8 cellular contexts compared by ENCODE assay signal in the genomic region with DNA sequence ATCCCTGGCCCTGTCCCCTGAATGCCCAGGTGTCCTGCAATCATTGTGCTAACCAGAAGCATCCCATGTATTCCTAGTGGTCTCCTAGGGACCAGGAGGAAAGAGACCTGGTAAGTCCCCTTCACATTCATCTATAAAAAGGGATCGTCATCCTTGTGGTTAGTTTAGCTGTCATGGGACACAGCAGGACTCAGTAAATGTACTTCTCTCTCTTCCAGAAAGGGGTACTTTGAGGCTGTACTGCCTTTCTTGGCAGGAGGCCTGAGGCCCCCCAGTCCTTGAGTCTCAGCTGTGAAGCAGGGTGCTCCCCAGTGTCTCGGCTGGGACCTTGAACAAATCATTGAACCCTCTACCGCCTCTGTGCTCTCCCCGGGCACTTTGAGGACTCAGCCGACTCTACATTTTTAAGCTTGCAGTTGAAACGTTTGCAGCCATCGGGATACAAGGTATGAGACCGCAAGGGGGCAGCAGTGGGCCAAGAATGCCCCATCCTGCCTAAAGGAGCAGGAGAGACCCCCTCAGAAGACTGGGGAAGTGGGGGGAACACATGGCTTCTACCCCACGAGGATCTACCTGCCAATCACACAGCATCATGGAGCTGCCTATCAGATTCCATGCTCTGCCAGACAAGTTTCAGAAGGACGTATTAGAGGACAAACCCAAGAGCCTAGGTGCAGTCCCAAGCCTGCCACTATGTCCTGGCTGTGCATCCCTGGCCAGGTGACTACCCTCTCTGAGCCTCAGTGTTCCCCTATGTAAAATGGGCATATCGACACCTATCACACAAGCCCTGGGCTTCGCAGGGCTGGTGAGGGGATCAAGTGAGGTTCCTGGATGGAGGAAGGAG. TPM values are rescaled to one million over a fixed set of nuclear protein-coding genes. Genes with fewer than 3 reads are reported as not detected.
A peak's percentile ranks its signal among the peaks of the same experiment; 100 is the strongest.
DNase-seq lines count a peak whose midpoint lies in the region; ATAC-seq and TF ChIP-seq lines count a peak whose summit lies in the region.

No MANE protein-coding gene starts in this region.

- H3K4me1 ChIP-seq in sigmoid colon = peaks cover 0 to 25% (median 24%) of the 10 kb centered on the region in 4 donors

- H3K36me3 Mint-ChIP-seq in IgD-negative memory B cell (no peaks in the 10 kb centered on the region), T-cell (peaks cover 12% of the 10 kb centered on the region)
- H3K36me3 Mint-ChIP-seq in activated naive CD8-positive, alpha-beta T cell treated with anti-CD3 and anti-CD28 coated beads, Interleukin-2, amount 50 U/mL, for 24 hours (ENCODE audit: low read depth) = peaks cover 18% of the 10 kb centered on the region

- H3K36me3 ChIP-seq in sigmoid colon = peaks cover 0 to 7% (median 0%) of the 10 kb centered on the region in 4 donors

- peak in 3 of 4 experiments; percentile 23 to 50 (median 26) for TF ChIP-seq CTCF in sigmoid colon (IDR thresholded peaks at IDR 0.05)

- H3K27ac Mint-ChIP-seq in IgD-negative memory B cell (peak overlapping the region in 2 of 3 donors; percentile 73 to 81), T-cell (peak overlapping the region; percentile 24 to 74)
- peak overlapping the region; percentile 60 for H3K27ac Mint-ChIP-seq in activated naive CD8-positive, alpha-beta T cell treated with anti-CD3 and anti-CD28 coated beads, Interleukin-2, amount 50 U/mL, for 24 hours

- H3K4me1 Mint-ChIP-seq in IgD-negative memory B cell = peaks cover 14 to 35% (median 21%) of the 10 kb centered on the region in 3 donors
- peaks cover 52 to 66% (median 54%) of the 10 kb centered on the region in 3 donors for H3K4me1 Mint-ChIP-seq in T-cell
- H3K4me1 Mint-ChIP-seq in activated naive CD8-positive, alpha-beta T cell treated with anti-CD3 and anti-CD28 coated beads, Interleukin-2, amount 50 U/mL, for 24 hours = peaks cover 55% of the 10 kb centered on the region

- no peaks in the 10 kb centered on the region for H3K9me3 ChIP-seq in sigmoid colon

- H3K4me3 Mint-ChIP-seq in IgD-negative memory B cell = peak overlapping the region; percentile 18 to 87 (median 38)
- peak overlapping the region in 1 of 3 donors; percentile 0 for H3K4me3 Mint-ChIP-seq in T-cell
- H3K4me3 Mint-ChIP-seq in activated naive CD8-positive, alpha-beta T cell treated with anti-CD3 and anti-CD28 coated beads, Interleukin-2, amount 50 U/mL, for 24 hours = no peak overlapping the region

- peak overlapping the region in 1 of 4 donors; percentile 15 for H3K27ac ChIP-seq in sigmoid colon

- POLR2A ChIA-PET in T-cell (lab: Charles Lee) = no interaction called here

- no peaks in the 10 kb centered on the region for H3K9me3 Mint-ChIP-seq in IgD-negative memory B cell
- H3K9me3 Mint-ChIP-seq in T-cell = no peaks in the 10 kb centered on the region
- H3K9me3 Mint-ChIP-seq in activated naive CD8-positive, alpha-beta T cell treated with anti-CD3 and anti-CD28 coated beads, Interleukin-2, amount 50 U/mL, for 24 hours = no peaks in the 10 kb centered on the region

- H3K27me3 ChIP-seq in sigmoid colon = no peaks in the 10 kb centered on the region

- TF ChIP-seq EP300 in sigmoid colon (IDR thresholded peaks at IDR 0.05) = no peak

- DNase-seq in EH (ENCODE audit: low read depth) (peak; percentile 60), T-cell (peak; percentile 34 to 79 (median 66)), left ventricle myocardium superior (peak; percentile 88), sigmoid colon (peak; percentile 79)
- peak; percentile 89 for DNase-seq in activated naive CD8-positive, alpha-beta T cell treated with anti-CD3 and anti-CD28 coated beads, Interleukin-2, amount 50 U/mL, for 24 hours

- 25 to 26% methylated on average over 12 of the region's 12 CpGs for WGBS in sigmoid colon, 2 donors

- H3K27me3 Mint-ChIP-seq in IgD-negative memory B cell = no peaks in the 10 kb centered on the region
- H3K27me3 Mint-ChIP-seq in T-cell = no peaks in the 10 kb centered on the region
- H3K27me3 Mint-ChIP-seq in activated naive CD8-positive, alpha-beta T cell treated with anti-CD3 and anti-CD28 coated beads, Interleukin-2, amount 50 U/mL, for 24 hours = no peaks in the 10 kb centered on the region

- no peak for TF ChIP-seq POLR2A in sigmoid colon (IDR thresholded peaks at IDR 0.05)

- CTCF ChIA-PET in T-cell (lab: Charles Lee) = interaction anchor here in 1 of 2 donors (0.6 to 1.2 kb wide), 2 partner anchors 12 to 318 kb away, joined by 3 to 5 read pairs; no protein-coding TSS in a partner anchor

- intact Hi-C loops in left ventricle myocardium superior (cut with micrococcal nuclease) (no loop called here), sigmoid colon (cut with DNase I) (no loop called here)

- no peak overlapping the region for H3K4me3 ChIP-seq in sigmoid colon

- ATAC-seq in T-cell (replicated peaks in 1 of 4) = peak in 1 of 4 experiments; percentile 39
- ATAC-seq in activated naive CD8-positive, alpha-beta T cell treated with anti-CD3 and anti-CD28 coated beads, Interleukin-2, amount 50 U/mL, for 24 hours = no peak
- peak; percentile 14 for ATAC-seq in left ventricle myocardium superior
- ATAC-seq in HG02970 (IDR thresholded peaks at IDR 0.05; ENCODE audit: low FRiP score, unreplicated experiment) = no peak
- no peak for ATAC-seq in GM21515 (IDR thresholded peaks at IDR 0.05; ENCODE audit: unreplicated experiment)

RNA-seq across cellular contexts. Expression of a gene that starts 2.4 kb away (rescaled TPM):
- polyA plus RNA-seq in IgD-negative memory B cell (58.1 TPM), sigmoid colon (100 to 1,000 TPM in 1 of 3 donors, 10 to 100 TPM in 2; 46.2 to 121 (median 47.6) TPM)
- total RNA-seq in T-cell (100 to 1,000 TPM; 135 to 208 (median 193) TPM), left ventricle myocardium superior (40.7 TPM), sigmoid colon (10 to 100 TPM; 26.0 to 66.5 (median 41.6) TPM)

RNA-seq across cellular contexts. Expression of a gene that starts 30.6 kb away (rescaled TPM):
- 70.6 TPM for polyA plus RNA-seq in IgD-negative memory B cell
- total RNA-seq in T-cell = 10 to 100 TPM; 78.8 to 89.2 (median 85.1) TPM
- total RNA-seq in left ventricle myocardium superior = 82.8 TPM
- 100 to 1,000 TPM in 1 of 4 donors, 10 to 100 TPM in 3; 77.8 to 101 (median 83.0) TPM for total RNA-seq in sigmoid colon
- 100 to 1,000 TPM; 212 to 227 (median 219) TPM for polyA plus RNA-seq in sigmoid colon

RNA-seq across cellular contexts. Expression of a gene that starts 47.8 kb away (rescaled TPM):
- not detected for polyA plus RNA-seq in IgD-negative memory B cell
- total RNA-seq in T-cell = not detected
- not detected for total RNA-seq in left ventricle myocardium superior
- total RNA-seq in sigmoid colon = not detected
- under 1 TPM in 1 of 3 donors, not detected in 2; 0.01 TPM for polyA plus RNA-seq in sigmoid colon
